9 cellular contexts compared by ENCODE assay signal in the genomic region with DNA sequence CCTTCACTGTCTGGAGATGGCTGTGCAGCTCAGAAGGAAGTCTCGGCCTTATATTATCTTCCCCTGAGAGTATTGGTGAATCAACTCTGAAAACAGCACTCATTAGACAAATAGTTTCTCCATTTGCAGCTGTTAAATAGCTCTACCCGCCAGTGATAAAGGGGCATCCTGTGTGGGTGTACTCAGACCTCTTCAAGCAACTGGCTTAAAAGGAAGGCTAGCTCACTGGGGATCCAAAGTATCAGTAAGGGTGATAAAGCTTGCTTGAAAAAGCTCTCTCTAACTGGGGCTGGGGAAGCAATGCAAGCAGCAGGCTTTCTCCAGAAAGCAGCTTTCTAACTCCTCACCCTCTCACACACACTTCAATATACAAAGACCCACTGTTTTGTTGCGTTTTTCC.
A peak's percentile ranks its signal among the peaks of the same experiment; 100 is the strongest.
DNase-seq lines count a peak whose midpoint lies in the region; ATAC-seq and TF ChIP-seq lines count a peak whose summit lies in the region.
"Had no signal": no experiment of that assay in that cellular context is flagged by ENCODE, and none has a peak within 500 bp of the region (broad histone marks: within the 10 kb centered on the region; RNA-seq: fewer than 3 reads in every experiment).

No MANE protein-coding gene starts in this region.

- H3K18ac ChIP-seq in mesendoderm (ENCODE audit: low read length): no peak overlapping the region

- WGBS in mesendoderm (ENCODE audit: extremely low coverage, insufficient coverage, low lambda C conversion rate): no CpG with 5 or more reads among the region's 3 CpGs

- intact Hi-C loops in CD14-positive monocyte (cut with micrococcal nuclease): no loop called here

- no peak overlapping the region for H3K9ac ChIP-seq in mesendoderm (ENCODE audit: low read length)

- H2BK15ac ChIP-seq in mesendoderm (replicated peaks; ENCODE audit: low read depth): no peak overlapping the region

- no peak overlapping the region for H2AK5ac ChIP-seq in mesendoderm (ENCODE audit: low read length)

- H3K9me3 Mint-ChIP-seq in IgD-negative memory B cell (no peaks in the 10 kb centered on the region), CD14-positive monocyte (peaks cover 0 to 7% (median 1%) of the 10 kb centered on the region in 7 donors)

- H4K5ac ChIP-seq in mesendoderm (ENCODE audit: low read length): no peak overlapping the region

- peak overlapping the region; percentile 85 to 98 (median 93) for H3K4me3 Mint-ChIP-seq in IgD-negative memory B cell
- H3K4me3 Mint-ChIP-seq in CD14-positive monocyte: no peak overlapping the region

- H3K36me3 Mint-ChIP-seq in IgD-negative memory B cell: no peaks in the 10 kb centered on the region
- H3K36me3 Mint-ChIP-seq in CD14-positive monocyte: peaks cover 2 to 4% of the 10 kb centered on the region in 2 donors

- no peak overlapping the region for H3K4me3 ChIP-seq in mesendoderm (ENCODE audit: low read length)

- H3K4me2 ChIP-seq in mesendoderm (ENCODE audit: low read length): no peak overlapping the region

- H3K27me3 Mint-ChIP-seq in IgD-negative memory B cell (no peaks in the 10 kb centered on the region), CD14-positive monocyte (ENCODE audit: low read depth in 3 of 3) (peaks cover 13 to 48% (median 20%) of the 10 kb centered on the region in 3 donors)

- peak overlapping the region; percentile 12 for H3K56ac ChIP-seq in mesendoderm (ENCODE audit: low read length)

- H3K27ac Mint-ChIP-seq in IgD-negative memory B cell (peak overlapping the region; percentile 61 to 98 (median 96)), CD14-positive monocyte (no peak overlapping the region)

- TF ChIP-seq CTCF in CD14-positive monocyte (IDR thresholded peaks at IDR 0.05): no peak

- H3K4me1 ChIP-seq in mesendoderm (ENCODE audit: control insufficient read depth, low read depth, low read length): peaks cover 4% of the 10 kb centered on the region

- no peaks in the 10 kb centered on the region for H3K79me2 ChIP-seq in mesendoderm (ENCODE audit: control insufficient read depth, insufficient read depth, low read length)

- H3K27ac ChIP-seq in mesendoderm (ENCODE audit: low read depth, low read length): no peak overlapping the region

- peak; percentile 39 for ATAC-seq in GM18508 (IDR thresholded peaks at IDR 0.05; ENCODE audit: insufficient read depth, unreplicated experiment)
- peak; percentile 37 for ATAC-seq in GM21526 (IDR thresholded peaks at IDR 0.05; ENCODE audit: low FRiP score, unreplicated experiment)
- no peak for ATAC-seq in HG03095 (IDR thresholded peaks at IDR 0.05; ENCODE audit: unreplicated experiment)

- H2BK120ac ChIP-seq in mesendoderm (ENCODE audit: low read depth, low read length): no peak overlapping the region

- no peak overlapping the region for H4K8ac ChIP-seq in mesendoderm (ENCODE audit: low read depth, low read length)

- no peak overlapping the region for H3K23ac ChIP-seq in mesendoderm (ENCODE audit: low read length)

- no peaks in the 10 kb centered on the region for H3K79me1 ChIP-seq in mesendoderm (ENCODE audit: low read length)

- H3K4ac ChIP-seq in mesendoderm (ENCODE audit: low read depth, low read length): no peak overlapping the region

- no peaks in the 10 kb centered on the region for H3K27me3 ChIP-seq in mesendoderm (ENCODE audit: insufficient read depth, low read length, poor library complexity)

- no peak overlapping the region for H2BK5ac ChIP-seq in mesendoderm (ENCODE audit: low read length)

- DNase-seq in mesendoderm (peak; percentile 61), nucleus accumbens (lab: John Stamatoyannopoulos, UW) (no peak), GM19238 (ENCODE audit: insufficient read length, low spot score) (no peak), CD14-positive monocyte (ENCODE audit: low spot score) (no peak)
- DNase-seq: NCI-H2107 had no signal

- no peaks in the 10 kb centered on the region for H3K36me3 ChIP-seq in mesendoderm (ENCODE audit: control insufficient read depth, insufficient read depth, low read length)

- H3K4me1 Mint-ChIP-seq in IgD-negative memory B cell: peaks cover 41 to 53% (median 49%) of the 10 kb centered on the region in 3 donors
- H3K4me1 Mint-ChIP-seq in CD14-positive monocyte: peaks cover 24% of the 10 kb centered on the region

Comparison
In these comparisons a context has a peak if more than half of its experiments do, and no peak if none do; other contexts are left out.
1. H3K27ac Mint-ChIP-seq: peak in IgD-negative memory B cell (3 of 3); none in CD14-positive monocyte (0 of 7).
2. H3K4me3 Mint-ChIP-seq: peak in IgD-negative memory B cell (4 of 4); none in CD14-positive monocyte (0 of 2).